ENCODE assay signal across 1 cellular context in genomic region chr12:106288134-106288509, GRCh38.
TF ChIP-seq lines count a peak whose summit lies in the region.

No MANE protein-coding gene starts in this region.

TF ChIP-seq in HCT116, 20 proteins besides CTCF, POLR2A, EP300 and RAD21 (continued from another document):
- TF ChIP-seq ZBTB33 (IDR thresholded peaks at IDR 0.05; ENCODE audit: extremely low read depth, insufficient replicate concordance, low read length) (no peak), ZFX (IDR thresholded peaks at IDR 0.05) (no peak), SP1 (IDR thresholded peaks at IDR 0.05; ENCODE audit: low read depth) (no peak), YY1 (IDR thresholded peaks at IDR 0.05; ENCODE audit: extremely low read depth, insufficient replicate concordance, low read depth, low read length) (no peak), JUND (IDR thresholded peaks at IDR 0.05) (no peak), ZNF274 (IDR thresholded peaks at IDR 0.05; ENCODE audit: low read depth, low read length) (no peak), CEBPB (IDR thresholded peaks at IDR 0.05; ENCODE audit: low read depth) (no peak), EZH2 (IDR thresholded peaks at IDR 0.05) (no peak), TCF7L2 (IDR thresholded peaks at IDR 0.05; ENCODE audit: borderline replicate concordance, extremely low read depth, insufficient read depth, insufficient read length) (no peak), MAX (IDR thresholded peaks at IDR 0.05) (no peak), FOSL1 (IDR thresholded peaks at IDR 0.05; ENCODE audit: low read depth) (no peak), REST (IDR thresholded peaks at IDR 0.05; ENCODE audit: low read depth) (no peak), EZH2phosphoT487 (IDR thresholded peaks at IDR 0.05; ENCODE audit: borderline replicate concordance) (no peak), CBX3 (IDR thresholded peaks at IDR 0.05; ENCODE audit: low read depth) (no peak; the same call in 1 of the 2 replicates)
TF ChIP-seq in HCT116: peak in this region for 0.
